In the genomic region with DNA sequence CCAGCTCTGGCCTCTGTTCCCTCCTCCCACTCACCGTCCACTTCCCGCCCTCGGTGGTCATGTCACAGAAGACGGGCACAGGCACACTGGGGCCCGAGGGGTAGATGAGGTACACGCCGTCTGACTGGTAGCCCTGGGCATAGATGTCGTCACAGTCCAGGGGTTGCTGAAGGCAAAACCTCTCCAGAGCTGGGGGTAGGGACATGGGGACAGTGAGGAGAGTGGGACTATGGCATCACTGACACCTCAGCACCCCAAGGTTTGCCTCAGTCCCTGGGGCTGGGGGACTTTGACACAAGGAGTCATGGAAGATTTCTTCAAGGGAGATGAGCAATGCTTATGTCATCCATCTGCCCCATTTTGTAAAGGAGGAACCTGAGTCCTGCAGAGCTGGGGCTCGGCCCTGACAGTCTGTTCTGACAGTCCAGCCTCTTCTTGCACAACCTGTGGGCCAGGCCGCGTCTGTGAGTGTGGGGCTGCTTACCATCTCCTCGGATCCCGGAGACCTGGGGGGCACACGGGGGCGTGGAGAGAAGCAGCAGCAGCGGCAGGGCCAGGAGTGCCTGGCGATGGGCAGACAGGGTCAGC, we compare ENCODE assay signal across 8 cellular contexts. TPM values are rescaled to one million over a fixed set of nuclear protein-coding genes. Genes with fewer than 3 reads are reported as not detected.
A peak's percentile ranks its signal among the peaks of the same experiment; 100 is the strongest.
DNase-seq lines count a peak whose midpoint lies in the region; ATAC-seq and TF ChIP-seq lines count a peak whose summit lies in the region.

No MANE protein-coding gene starts in this region.

- CTCF ChIA-PET in RWPE1 (lab: Yijun Ruan, JAX) = interaction anchor here (1.0 kb wide), 1 partner anchor 23 kb away, joined by 3 read pairs; no protein-coding TSS in a partner anchor

- H3K27me3 Mint-ChIP-seq in effector memory CD8-positive, alpha-beta T cell = no peaks in the 10 kb centered on the region
- peaks cover 19% of the 10 kb centered on the region for H3K27me3 Mint-ChIP-seq in activated T-helper 1 cell treated with anti-CD3 and anti-CD28 coated beads, Interleukin-12 subunit alpha, Interleukin-12 subunit beta, Interleukin-2, Interleukin-4 antibody, amounts not matched to agents 30 ng/mL and 10 ng/mL and 1 ng/mL, durations not matched to agents 14 hours and 24 hours and 36 hours (ENCODE audit: insufficient read depth)

- no peaks in the 10 kb centered on the region for H3K9me3 Mint-ChIP-seq in effector memory CD8-positive, alpha-beta T cell
- H3K9me3 Mint-ChIP-seq in activated T-helper 1 cell treated with anti-CD3 and anti-CD28 coated beads, Interleukin-12 subunit alpha, Interleukin-12 subunit beta, Interleukin-2, Interleukin-4 antibody, amounts not matched to agents 30 ng/mL and 10 ng/mL and 1 ng/mL, durations not matched to agents 14 hours and 24 hours and 36 hours = no peaks in the 10 kb centered on the region

- no peak for ATAC-seq in effector memory CD8-positive, alpha-beta T cell (replicated peaks)
- ATAC-seq in GM18907 (IDR thresholded peaks at IDR 0.05; ENCODE audit: unreplicated experiment) = no peak

- peaks cover 41% of the 10 kb centered on the region for H3K4me1 ChIP-seq in rectal smooth muscle tissue (ENCODE audit: control insufficient read depth, insufficient read depth, low read length)

- H3K27me3 ChIP-seq in rectal smooth muscle tissue (ENCODE audit: control insufficient read depth, insufficient read depth, low read length) = no peaks in the 10 kb centered on the region

- H3K4me3 ChIP-seq in rectal smooth muscle tissue (ENCODE audit: low read length) = peak overlapping the region; percentile 68

- intact Hi-C loops in activated T-helper 1 cell treated with anti-CD3 and anti-CD28 coated beads, Interleukin-12 subunit alpha, Interleukin-12 subunit beta, Interleukin-2, Interleukin-4 antibody, amounts not matched to agents 30 ng/mL and 10 ng/mL and 1 ng/mL, durations not matched to agents 14 hours and 24 hours and 36 hours (cut with micrococcal nuclease) = no loop called here

- H3K9ac ChIP-seq in rectal smooth muscle tissue (ENCODE audit: low read length) = peak overlapping the region; percentile 19

- DNase-seq in GM03348 (ENCODE audit: low spot score) (peak; percentile 84), RWPE1 (ENCODE audit: low spot score) (peak; percentile 88), fibroblast of the conjunctiva (ENCODE audit: low read depth) (peak; percentile 83), NCI-H1048 (lab: John Stamatoyannopoulos, UW) (no peak)
- no peak for DNase-seq in effector memory CD8-positive, alpha-beta T cell
- DNase-seq in activated T-helper 1 cell treated with anti-CD3 and anti-CD28 coated beads, Interleukin-12 subunit alpha, Interleukin-12 subunit beta, Interleukin-2, Interleukin-4 antibody, amounts not matched to agents 30 ng/mL and 10 ng/mL and 1 ng/mL, durations not matched to agents 14 hours and 24 hours and 36 hours (ENCODE audit: low spot score) = no peak

- H3K4me3 Mint-ChIP-seq in effector memory CD8-positive, alpha-beta T cell = no peak overlapping the region
- no peak overlapping the region for H3K4me3 Mint-ChIP-seq in activated T-helper 1 cell treated with anti-CD3 and anti-CD28 coated beads, Interleukin-12 subunit alpha, Interleukin-12 subunit beta, Interleukin-2, Interleukin-4 antibody, amounts not matched to agents 30 ng/mL and 10 ng/mL and 1 ng/mL, durations not matched to agents 14 hours and 24 hours and 36 hours

- peaks cover 12 to 18% of the 10 kb centered on the region in 2 donors for H3K4me1 Mint-ChIP-seq in effector memory CD8-positive, alpha-beta T cell (ENCODE audit: low read depth in 2 of 2)
- H3K4me1 Mint-ChIP-seq in activated T-helper 1 cell treated with anti-CD3 and anti-CD28 coated beads, Interleukin-12 subunit alpha, Interleukin-12 subunit beta, Interleukin-2, Interleukin-4 antibody, amounts not matched to agents 30 ng/mL and 10 ng/mL and 1 ng/mL, durations not matched to agents 14 hours and 24 hours and 36 hours (ENCODE audit: low read depth) = no peaks in the 10 kb centered on the region

- peaks cover 10% of the 10 kb centered on the region for H3K36me3 Mint-ChIP-seq in effector memory CD8-positive, alpha-beta T cell (ENCODE audit: insufficient read depth)
- H3K36me3 Mint-ChIP-seq in activated T-helper 1 cell treated with anti-CD3 and anti-CD28 coated beads, Interleukin-12 subunit alpha, Interleukin-12 subunit beta, Interleukin-2, Interleukin-4 antibody, amounts not matched to agents 30 ng/mL and 10 ng/mL and 1 ng/mL, durations not matched to agents 14 hours and 24 hours and 36 hours (ENCODE audit: low read depth) = peaks cover 14% of the 10 kb centered on the region

- H3K36me3 ChIP-seq in rectal smooth muscle tissue (ENCODE audit: control insufficient read depth, insufficient read depth, low read length) = peaks cover 9% of the 10 kb centered on the region

- POLR2A ChIA-PET in RWPE1 (lab: Yijun Ruan, JAX; ENCODE audit: low non-redundant PET) = interaction anchor here (2.1 kb wide), 1 partner anchor 8 kb away, joined by 4 read pairs; a partner anchor contains a TSS

- TF ChIP-seq CTCF in RWPE1 (conservative IDR thresholded peaks at IDR 0.05; ENCODE audit: low read depth) = no peak

- H3K27ac ChIP-seq in RWPE1 (peak overlapping the region; percentile 78), rectal smooth muscle tissue (ENCODE audit: low read depth, low read length) (peak overlapping the region; percentile 97)

- H3K27ac Mint-ChIP-seq in effector memory CD8-positive, alpha-beta T cell = peak overlapping the region in 1 of 2 donors; percentile 32
- no peak overlapping the region for H3K27ac Mint-ChIP-seq in activated T-helper 1 cell treated with anti-CD3 and anti-CD28 coated beads, Interleukin-12 subunit alpha, Interleukin-12 subunit beta, Interleukin-2, Interleukin-4 antibody, amounts not matched to agents 30 ng/mL and 10 ng/mL and 1 ng/mL, durations not matched to agents 14 hours and 24 hours and 36 hours

RNA-seq across cellular contexts. Expression of a gene that starts 0.6 kb away (rescaled TPM):
- not detected in 2 replicates for total RNA-seq in activated T-helper 1 cell treated with anti-CD3 and anti-CD28 coated beads, Interleukin-12 subunit alpha, Interleukin-12 subunit beta, Interleukin-2, Interleukin-4 antibody, amounts not matched to agents 30 ng/mL and 10 ng/mL and 1 ng/mL, durations not matched to agents 14 hours and 24 hours and 36 hours

RNA-seq across cellular contexts. Expression of a gene that starts 8.1 kb away (rescaled TPM):
- total RNA-seq in activated T-helper 1 cell treated with anti-CD3 and anti-CD28 coated beads, Interleukin-12 subunit alpha, Interleukin-12 subunit beta, Interleukin-2, Interleukin-4 antibody, amounts not matched to agents 30 ng/mL and 10 ng/mL and 1 ng/mL, durations not matched to agents 14 hours and 24 hours and 36 hours = 17.2 and 20.7 TPM in 2 replicates

RNA-seq across cellular contexts. Expression of a gene that starts 23.8 kb away (rescaled TPM):
- 4.3 and 5.6 TPM in 2 replicates for total RNA-seq in activated T-helper 1 cell treated with anti-CD3 and anti-CD28 coated beads, Interleukin-12 subunit alpha, Interleukin-12 subunit beta, Interleukin-2, Interleukin-4 antibody, amounts not matched to agents 30 ng/mL and 10 ng/mL and 1 ng/mL, durations not matched to agents 14 hours and 24 hours and 36 hours

RNA-seq across cellular contexts. Expression of a gene that starts 24.7 kb away (rescaled TPM):
- not detected in 2 replicates for total RNA-seq in activated T-helper 1 cell treated with anti-CD3 and anti-CD28 coated beads, Interleukin-12 subunit alpha, Interleukin-12 subunit beta, Interleukin-2, Interleukin-4 antibody, amounts not matched to agents 30 ng/mL and 10 ng/mL and 1 ng/mL, durations not matched to agents 14 hours and 24 hours and 36 hours

Comparison
In these comparisons a context has a peak if more than half of its experiments do, and no peak if none do; other contexts are left out.
1. DNase-seq: peak in GM03348 (single experiment), RWPE1 (single experiment) and fibroblast of the conjunctiva (single experiment); none in effector memory CD8-positive, alpha-beta T cell (0 of 3), activated T-helper 1 cell treated with anti-CD3 and anti-CD28 coated beads, Interleukin-12 subunit alpha, Interleukin-12 subunit beta, Interleukin-2, Interleukin-4 antibody, amounts not matched to agents 30 ng/mL and 10 ng/mL and 1 ng/mL, durations not matched to agents 14 hours and 24 hours and 36 hours (single experiment) and NCI-H1048 (single experiment).